ENCODE assay signal across 11 cellular contexts in genomic region chr2:170711774-170712652, GRCh38. TPM values are rescaled to one million over a fixed set of nuclear protein-coding genes. Genes with fewer than 3 reads are reported as not detected.
A peak's percentile ranks its signal among the peaks of the same experiment; 100 is the strongest.
DNase-seq lines count a peak whose midpoint lies in the region; ATAC-seq, FAIRE-seq and TF ChIP-seq lines count a peak whose summit lies in the region.
"Had no signal": no experiment of that assay in that cellular context is flagged by ENCODE, and none has a peak within 500 bp of the region (broad histone marks: within the 10 kb centered on the region; RNA-seq: fewer than 3 reads in every experiment).

No MANE protein-coding gene starts in this region.

- intact Hi-C loops in PC-3 (cut with micrococcal nuclease) = loop anchor here (10.0 kb wide), 1 partner anchor 307 kb away; no protein-coding TSS in a partner anchor

- peak overlapping the region; percentile 39; the same call in 1 of the 2 replicates for H3K4me2 ChIP-seq in PC-3 (ENCODE audit: low read length)

- H3K4me3 ChIP-seq in PC-3 (ENCODE audit: low read length) (peak overlapping the region; percentile 24; the same call in 1 of the 2 replicates), endodermal cell (ENCODE audit: low read length) (peak overlapping the region; percentile 78), small intestine (ENCODE audit: low read depth in 1 of 2, low read length in 2 of 2) (peak overlapping the region in 1 of 2 donors; percentile 17)

- peak overlapping the region; percentile 78 for H3K4me3 Mint-ChIP-seq in endodermal cell

- TF ChIP-seq CTCF in PC-3 (conservative IDR thresholded peaks at IDR 0.05; ENCODE audit: low read depth, low read length) = no peak
- peak; percentile 6 for TF ChIP-seq CTCF in endodermal cell (conservative IDR thresholded peaks at IDR 0.05)

- no peak overlapping the region for H2AFZ ChIP-seq in PC-3 (ENCODE audit: low read length)

- H3K27me3 ChIP-seq in PC-3 (ENCODE audit: low read length) = no peaks in the 10 kb centered on the region
- H3K27me3 ChIP-seq in endodermal cell (ENCODE audit: control insufficient read depth, insufficient read depth, low read length, poor library complexity, severe bottlenecking) = peaks cover 44% of the 10 kb centered on the region
- peaks cover 10 to 23% of the 10 kb centered on the region in 2 donors for H3K27me3 ChIP-seq in small intestine (ENCODE audit: control insufficient read depth in 2 of 2, insufficient read depth in 2 of 2, low read length in 2 of 2)

- H3K27ac ChIP-seq in PC-3 (ENCODE audit: low read length) (no peak overlapping the region), endodermal cell (ENCODE audit: low read depth, low read length) (no peak overlapping the region), small intestine (ENCODE audit: low read depth in 1 of 2, low read length in 1 of 2) (no peak overlapping the region)

- 2 to 3% methylated on average over 11 to 51 of the region's 51 CpGs for WGBS in endodermal cell (ENCODE audit: insufficient coverage in 1 of 2, insufficient read length in 1 of 2), 2 experiments
- 4 to 5% (median 4%) methylated on average over 51 of the region's 51 CpGs for WGBS in small intestine, 3 donors

- no TSS peak for BruUV-seq in PC-3 (replicated peaks; lab: Mats Ljungman, UMichigan)

- POLR2A ChIA-PET in PC-3 (lab: Charles Lee; ENCODE audit: unreplicated experiment) = no interaction called here

- no peaks in the 10 kb centered on the region for H3F3A ChIP-seq in PC-3 (ENCODE audit: low read length, unreplicated experiment)

- H4K20me1 ChIP-seq in PC-3 (ENCODE audit: low read length) = no peaks in the 10 kb centered on the region

- H3K27ac Mint-ChIP-seq in endodermal cell = no peak overlapping the region

- peak; percentile 62 for DNase-seq in activated effector memory CD4-positive, alpha-beta T cell treated with anti-CD3 and anti-CD28 coated beads, Interleukin-2, amount 50 U/mL, for 16 hours
- no peak for DNase-seq in activated effector memory CD4-positive, alpha-beta T cell treated with Interleukin-2 at 50 U/mL for 16 hours
- no peak for DNase-seq in PC-3
- peak; percentile 96 for DNase-seq in endodermal cell
- DNase-seq in small intestine = peak; percentile 28
- no peak for DNase-seq in GM19239 (ENCODE audit: insufficient read length, low spot score)
- no peak for DNase-seq in NK-92 treated with Interleukin-12 subunit alpha and Interleukin-12 subunit beta, amount 100 ng/mL, for 24 hours (lab: John Stamatoyannopoulos, UW)
- DNase-seq: Kasumi-1 had no signal

- peaks cover 24% of the 10 kb centered on the region for H3K4me1 Mint-ChIP-seq in endodermal cell

- H3K9me3 ChIP-seq in PC-3 (ENCODE audit: low read length) (no peaks in the 10 kb centered on the region), endodermal cell (ENCODE audit: control insufficient read depth, low read length) (no peaks in the 10 kb centered on the region), small intestine (ENCODE audit: control insufficient read depth, low read depth) (no peaks in the 10 kb centered on the region)

- CTCF ChIA-PET in PC-3 (lab: Charles Lee) = interaction anchor here (0.7 kb wide), 1 partner anchor 162 kb away, joined by 5 read pairs; no protein-coding TSS in a partner anchor

- peaks cover 64% of the 10 kb centered on the region for H3K27me3 Mint-ChIP-seq in endodermal cell (ENCODE audit: insufficient read depth)

- H3K79me2 ChIP-seq in PC-3 (ENCODE audit: low read length) = no peaks in the 10 kb centered on the region

- H3K36me3 ChIP-seq in PC-3 (ENCODE audit: low read depth, low read length) = no peaks in the 10 kb centered on the region
- H3K36me3 ChIP-seq in endodermal cell (ENCODE audit: control insufficient read depth, insufficient read depth, low read length) = no peaks in the 10 kb centered on the region
- H3K36me3 ChIP-seq in small intestine (ENCODE audit: control insufficient read depth in 2 of 2, insufficient read depth in 2 of 2, low read length in 2 of 2) = no peaks in the 10 kb centered on the region

- no peak for ATAC-seq in PC-3
- no peak for ATAC-seq in GM18517 (IDR thresholded peaks at IDR 0.05; ENCODE audit: unreplicated experiment)
- ATAC-seq: SK-N-SH treated with all-trans-retinoic acid at 6 μM for 48 hours had no signal

- no peaks in the 10 kb centered on the region; the same call in 1 of the 2 replicates for H3K4me1 ChIP-seq in PC-3 (ENCODE audit: insufficient read depth, low read length)
- peaks cover 5% of the 10 kb centered on the region for H3K4me1 ChIP-seq in endodermal cell (ENCODE audit: control insufficient read depth, insufficient read depth, low read length)
- peaks cover 3 to 5% of the 10 kb centered on the region in 2 donors for H3K4me1 ChIP-seq in small intestine (ENCODE audit: control insufficient read depth in 2 of 2, insufficient read depth in 1 of 2, low read depth in 1 of 2, low read length in 1 of 2)

- no peaks in the 10 kb centered on the region for H3K9me3 Mint-ChIP-seq in endodermal cell

- peaks cover 1% of the 10 kb centered on the region for H3K36me3 Mint-ChIP-seq in endodermal cell (ENCODE audit: low read depth)

- H3K9ac ChIP-seq in PC-3 (ENCODE audit: low read length) (no peak overlapping the region), endodermal cell (ENCODE audit: extremely low read depth, low read length, poor library complexity, severe bottlenecking) (no peak overlapping the region)

- no peaks in the 10 kb centered on the region for H3K9me2 ChIP-seq in PC-3 (replicated peaks; ENCODE audit: low read length)

- FAIRE-seq in small intestine (lab: Jason Lieb, UNC) (no peak), GM19239 (lab: Jason Lieb, UNC) (no peak)

RNA-seq across cellular contexts. Expression of gene SP5, which starts 3.1 kb away (rescaled TPM):
- total RNA-seq in PC-3 (2014; rRNA removed) (0.47 and 4.8 TPM in 2 replicates), endodermal cell (100 to 1,000 TPM in 1 of 2 donors, 10 to 100 TPM in 1; 60.3 to 103 TPM)
- 27.6 TPM for polyA plus RNA-seq in endodermal cell (2013, experiment 1 of 2)
- 25.7 TPM for polyA plus RNA-seq in endodermal cell (2013, experiment 2 of 2)
- 1 to 10 TPM in 2 of 3 donors, under 1 TPM in 1; 0.54 to 1.1 (median 1.1) TPM for polyA plus RNA-seq in small intestine
- total RNA-seq: myocyte had no signal

RNA-seq across cellular contexts. Expression of gene ERICH2, which starts 58.2 kb away (rescaled TPM):
- total RNA-seq in PC-3 (2014; rRNA removed) (1.4 and 1.9 TPM in 2 replicates), endodermal cell (10 to 100 TPM in 1 of 2 donors, 1 to 10 TPM in 1; 9.6 to 18.3 TPM)
- 1.5 TPM for polyA plus RNA-seq in endodermal cell (2013, experiment 1 of 2)
- polyA plus RNA-seq in endodermal cell (2013, experiment 2 of 2) = 1.8 TPM
- polyA plus RNA-seq in small intestine = under 1 TPM in 1 of 3 donors, not detected in 2; 0.28 TPM
- total RNA-seq: myocyte had no signal

Comparison
In these comparisons a context has a peak if more than half of its experiments do, and no peak if none do; other contexts are left out.
1. DNase-seq: peak in activated effector memory CD4-positive, alpha-beta T cell treated with anti-CD3 and anti-CD28 coated beads, Interleukin-2, amount 50 U/mL, for 16 hours (single experiment), endodermal cell (single experiment) and small intestine (single experiment); none in activated effector memory CD4-positive, alpha-beta T cell treated with Interleukin-2 at 50 U/mL for 16 hours (single experiment), PC-3 (single experiment), GM19239 (single experiment) and NK-92 treated with Interleukin-12 subunit alpha and Interleukin-12 subunit beta, amount 100 ng/mL, for 24 hours (single experiment).
2. RNA of gene SP5, which starts 3.1 kb away (total RNA-seq): 60.3 to 103 TPM in endodermal cell; 0.47 to 4.8 TPM in PC-3; every median in the first group is over 10 times any median in the second.